ENCODE assay signal across 9 cellular contexts in genomic region chr6:158703840-158704822, GRCh38. TPM values are rescaled to one million over a fixed set of nuclear protein-coding genes. Genes with fewer than 3 reads are reported as not detected.
DNase-seq lines count a peak whose midpoint lies in the region; ATAC-seq, FAIRE-seq and TF ChIP-seq lines count a peak whose summit lies in the region.
"Had no signal": no experiment of that assay in that cellular context is flagged by ENCODE, and none has a peak within 500 bp of the region (broad histone marks: within the 10 kb centered on the region; RNA-seq: fewer than 3 reads in every experiment).

No MANE protein-coding gene starts in this region.

- H3K4me3 ChIP-seq in endothelial cell of umbilical vein (replicated peaks in 1 of 3; ENCODE audit: insufficient read depth in 1 of 3, low read depth in 1 of 3, low read length in 3 of 3) = peak overlapping the region in 2 of 3 experiments; percentile 11 to 20
- H3K4me3 ChIP-seq in mononuclear cell (ENCODE audit: low read length) = peak overlapping the region; percentile 23

- H3K36me3 ChIP-seq in endothelial cell of umbilical vein (ENCODE audit: control insufficient read depth in 2 of 2, extremely low read depth in 1 of 2, insufficient read depth in 2 of 2, low read length in 2 of 2) = no peaks in the 10 kb centered on the region

- peak overlapping the region; percentile 96 for H2AFZ ChIP-seq in endothelial cell of umbilical vein (ENCODE audit: low read depth, low read length)

- H3K9me1 ChIP-seq in endothelial cell of umbilical vein (replicated peaks; ENCODE audit: control insufficient read depth, extremely low read depth, insufficient read depth, low read length) = no peaks in the 10 kb centered on the region

- no peaks in the 10 kb centered on the region for H3K79me2 ChIP-seq in endothelial cell of umbilical vein (ENCODE audit: control insufficient read depth, insufficient read depth, low read length)

- H3K4me1 ChIP-seq in endothelial cell of umbilical vein (ENCODE audit: control insufficient read depth, extremely low read depth, insufficient read depth, low read length) (peaks cover 23% of the 10 kb centered on the region), mononuclear cell (ENCODE audit: insufficient read depth, low read length) (peaks cover 13% of the 10 kb centered on the region)

- H3K9me3 ChIP-seq in endothelial cell of umbilical vein (replicated peaks; ENCODE audit: control insufficient read depth, insufficient read depth, low read length) = no peaks in the 10 kb centered on the region
- no peaks in the 10 kb centered on the region for H3K9me3 ChIP-seq in mononuclear cell (ENCODE audit: low read depth, low read length)

- peak; percentile 98 to 99 for TF ChIP-seq CTCF in endothelial cell of umbilical vein (IDR thresholded peaks at IDR 0.05; ENCODE audit: extremely low read depth in 1 of 2, insufficient read depth in 1 of 2, low read depth in 1 of 2, low read length in 2 of 2)

- TF ChIP-seq POLR2A in endothelial cell of umbilical vein (IDR thresholded peaks at IDR 0.05; ENCODE audit: low read depth, low read length) = no peak

- no peaks in the 10 kb centered on the region for H4K20me1 ChIP-seq in endothelial cell of umbilical vein (replicated peaks; ENCODE audit: control insufficient read depth, extremely low read depth, insufficient read depth, low read length)

- DNase-seq in C1 segment of cervical spinal cord (lab: John Stamatoyannopoulos, UW) (peak in 13 of 14 donors; percentile 12 to 77 (median 38)), GM19240 (ENCODE audit: insufficient read length, low spot score) (peak; percentile 76), NOMO-1 treated with DMSO at 0.1 percent for 48 hours (lab: John Stamatoyannopoulos, UW; ENCODE audit: unreplicated experiment) (peak; percentile 77), endothelial cell of umbilical vein (ENCODE audit: low read depth, low spot score) (peak; percentile 63)
- DNase-seq in activated CD8-positive, alpha-beta memory T cell treated with anti-CD3 and anti-CD28 coated beads, Interleukin-2, amount 50 U/mL, for 24 hours (ENCODE audit: extremely low read depth) = peak; percentile 36
- DNase-seq in stimulated activated CD8-positive, alpha-beta memory T cell treated with anti-CD3 and anti-CD28 coated beads, Interleukin-2, amount 100 ng/mL, for 48 hours (ENCODE audit: low read depth in 2 of 2) = peak; percentile 64 to 66

- no peak overlapping the region for H3K9ac ChIP-seq in endothelial cell of umbilical vein (replicated peaks; ENCODE audit: extremely low read depth, insufficient read depth, low read length)

- peak; percentile 72 for FAIRE-seq in endothelial cell of umbilical vein (lab: Jason Lieb, UNC)
- FAIRE-seq: endometrium had no signal

- H3K27ac ChIP-seq in endothelial cell of umbilical vein (ENCODE audit: insufficient read depth, low read depth, low read length) = no peak overlapping the region

- POLR2A ChIA-PET in endothelial cell of umbilical vein (lab: Charles Lee) = no interaction called here

- intact Hi-C loops in endothelial cell of umbilical vein (cut with micrococcal nuclease) = loop anchor here (1.0 to 10.0 kb wide), 2 partner anchors 81 to 268 kb away; no protein-coding TSS in a partner anchor

- H3K4me2 ChIP-seq in endothelial cell of umbilical vein (ENCODE audit: insufficient read depth, low read length) = peak overlapping the region; percentile 84

- H3K27me3 ChIP-seq in endothelial cell of umbilical vein (ENCODE audit: control insufficient read depth in 2 of 2, insufficient read depth in 2 of 2, low read length in 2 of 2) = no peaks in the 10 kb centered on the region
- H3K27me3 ChIP-seq in mononuclear cell (ENCODE audit: insufficient read depth, low read length) = no peaks in the 10 kb centered on the region

- dilution Hi-C loops in endothelial cell of umbilical vein (cut with MboI; ENCODE audit: extremely low pct_ligation_motif_present, low sequenced_read_pairs) = no loop called here

- BruUV-seq in endothelial cell of umbilical vein (replicated peaks; lab: Mats Ljungman, UMichigan) = no TSS peak

- CTCF ChIA-PET in endothelial cell of umbilical vein (lab: Charles Lee) = interaction anchor here (0.6 to 4.0 kb wide), 14 partner anchors 13 to 490 kb away, joined by 3 to 66 read pairs (median 4); no protein-coding TSS in a partner anchor

- ATAC-seq in HG03432 (IDR thresholded peaks at IDR 0.05; ENCODE audit: unreplicated experiment) = peak; percentile 99

TF ChIP-seq in endothelial cell of umbilical vein, 7 proteins besides CTCF, POLR2A, EP300 and RAD21:
- no peak for TF ChIP-seq EZH2 (IDR thresholded peaks at IDR 0.05; ENCODE audit: borderline replicate concordance, low read depth, low read length, severe bottlenecking)
- TF ChIP-seq POLR2AphosphoS5 (IDR thresholded peaks at IDR 0.05; ENCODE audit: insufficient read depth, low read depth, low read length) = peak; percentile 22

RNA-seq across cellular contexts. Expression of gene SYTL3, which starts 54.3 kb away (rescaled TPM):
- total RNA-seq in endothelial cell of umbilical vein = 0.74 and 0.77 TPM in 2 replicates
- 0.46 and 0.59 TPM in 2 replicates for polyA plus RNA-seq in endothelial cell of umbilical vein
- 0.61 and 0.66 TPM in 2 replicates for polyA plus RNA-seq in endothelial cell of umbilical vein (2011; cell fraction: cytosol; rRNA removed)
- 0.63 and 0.97 TPM in 2 replicates for polyA plus RNA-seq in endothelial cell of umbilical vein (2011; cell fraction: nucleus; rRNA removed)
- 0.82 and 1.1 TPM in 2 replicates for polyA plus RNA-seq in endothelial cell of umbilical vein (2012)
- polyA minus RNA-seq in endothelial cell of umbilical vein = 0.23 and 0.58 TPM in 2 replicates
- 0.41 TPM for polyA minus RNA-seq in endothelial cell of umbilical vein (2011; cell fraction: cytosol; rRNA and poly(A)+ RNA removed)
- 0.24 and 0.29 TPM in 2 replicates for polyA minus RNA-seq in endothelial cell of umbilical vein (2011; cell fraction: nucleus; rRNA and poly(A)+ RNA removed)
- total RNA-seq in mononuclear cell = 35.7 TPM

RNA-seq across cellular contexts. Expression of gene DYNLT1, which starts 59.6 kb away (rescaled TPM):
- total RNA-seq in endothelial cell of umbilical vein (162 TPM in 2 replicates), mononuclear cell (96.8 TPM)
- polyA plus RNA-seq in endothelial cell of umbilical vein = 267 and 300 TPM in 2 replicates
- 289 and 303 TPM in 2 replicates for polyA plus RNA-seq in endothelial cell of umbilical vein (2011; cell fraction: cytosol; rRNA removed)
- polyA plus RNA-seq in endothelial cell of umbilical vein (2011; cell fraction: nucleus; rRNA removed) = 146 and 154 TPM in 2 replicates
- 312 and 357 TPM in 2 replicates for polyA plus RNA-seq in endothelial cell of umbilical vein (2012)
- 129 and 139 TPM in 2 replicates for polyA minus RNA-seq in endothelial cell of umbilical vein
- 25.2 TPM for polyA minus RNA-seq in endothelial cell of umbilical vein (2011; cell fraction: cytosol; rRNA and poly(A)+ RNA removed)
- 23.7 and 37.8 TPM in 2 replicates for polyA minus RNA-seq in endothelial cell of umbilical vein (2011; cell fraction: nucleus; rRNA and poly(A)+ RNA removed)

Comparison
In these comparisons a context has a peak if more than half of its experiments do, and no peak if none do; other contexts are left out.
1. RNA of gene SYTL3, which starts 54.3 kb away (total RNA-seq): 35.7 TPM in mononuclear cell (single experiment); 0.74 to 0.77 TPM in endothelial cell of umbilical vein; every median in the first group is over 10 times any median in the second.
2. Peak in every context shown above with its lines, with median percentiles within 50 percentile points of each other: DNase-seq.